ENCODE assay signal across 1 cellular context in genomic region chr1:47559944-47560695, GRCh38.
TF ChIP-seq lines count a peak whose summit lies in the region.

No MANE protein-coding gene starts in this region.

TF ChIP-seq in A549, 52 proteins besides CTCF, POLR2A, EP300 and RAD21 (continued from another document):
- TF ChIP-seq REST (IDR thresholded peaks at IDR 0.05) (no peak), NFE2L2 (conservative IDR thresholded peaks at IDR 0.05; ENCODE audit: low read length) (no peak), CBX2 (IDR thresholded peaks at IDR 0.05; ENCODE audit: borderline replicate concordance, low read depth) (no peak), RARB (CRISPR knock-in tag; IDR thresholded peaks at IDR 0.05) (no peak), KDM5A (IDR thresholded peaks at IDR 0.05) (no peak), RNF2 (IDR thresholded peaks at IDR 0.05; ENCODE audit: borderline replicate concordance, low read depth) (no peak), HDAC2 (IDR thresholded peaks at IDR 0.05) (no peak), MAZ (IDR thresholded peaks at IDR 0.05; ENCODE audit: borderline replicate concordance, low read depth, low read length) (no peak)
- TF ChIP-seq, protein P1, sequence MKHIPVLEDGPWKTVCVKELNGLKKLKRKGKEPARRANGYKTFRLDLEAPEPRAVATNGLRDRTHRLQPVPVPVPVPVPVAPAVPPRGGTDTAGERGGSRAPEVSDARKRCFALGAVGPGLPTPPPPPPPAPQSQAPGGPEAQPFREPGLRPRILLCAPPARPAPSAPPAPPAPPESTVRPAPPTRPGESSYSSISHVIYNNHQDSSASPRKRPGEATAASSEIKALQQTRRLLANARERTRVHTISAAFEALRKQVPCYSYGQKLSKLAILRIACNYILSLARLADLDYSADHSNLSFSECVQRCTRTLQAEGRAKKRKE (CRISPR knock-in tag; IDR thresholded peaks at IDR 0.05; ENCODE audit: low read depth): no peak
- TF ChIP-seq, protein P2, sequence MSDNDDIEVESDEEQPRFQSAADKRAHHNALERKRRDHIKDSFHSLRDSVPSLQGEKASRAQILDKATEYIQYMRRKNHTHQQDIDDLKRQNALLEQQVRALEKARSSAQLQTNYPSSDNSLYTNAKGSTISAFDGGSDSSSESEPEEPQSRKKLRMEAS (IDR thresholded peaks at IDR 0.05): no peak
